1 cellular context compared by ENCODE assay signal in the genomic region with DNA sequence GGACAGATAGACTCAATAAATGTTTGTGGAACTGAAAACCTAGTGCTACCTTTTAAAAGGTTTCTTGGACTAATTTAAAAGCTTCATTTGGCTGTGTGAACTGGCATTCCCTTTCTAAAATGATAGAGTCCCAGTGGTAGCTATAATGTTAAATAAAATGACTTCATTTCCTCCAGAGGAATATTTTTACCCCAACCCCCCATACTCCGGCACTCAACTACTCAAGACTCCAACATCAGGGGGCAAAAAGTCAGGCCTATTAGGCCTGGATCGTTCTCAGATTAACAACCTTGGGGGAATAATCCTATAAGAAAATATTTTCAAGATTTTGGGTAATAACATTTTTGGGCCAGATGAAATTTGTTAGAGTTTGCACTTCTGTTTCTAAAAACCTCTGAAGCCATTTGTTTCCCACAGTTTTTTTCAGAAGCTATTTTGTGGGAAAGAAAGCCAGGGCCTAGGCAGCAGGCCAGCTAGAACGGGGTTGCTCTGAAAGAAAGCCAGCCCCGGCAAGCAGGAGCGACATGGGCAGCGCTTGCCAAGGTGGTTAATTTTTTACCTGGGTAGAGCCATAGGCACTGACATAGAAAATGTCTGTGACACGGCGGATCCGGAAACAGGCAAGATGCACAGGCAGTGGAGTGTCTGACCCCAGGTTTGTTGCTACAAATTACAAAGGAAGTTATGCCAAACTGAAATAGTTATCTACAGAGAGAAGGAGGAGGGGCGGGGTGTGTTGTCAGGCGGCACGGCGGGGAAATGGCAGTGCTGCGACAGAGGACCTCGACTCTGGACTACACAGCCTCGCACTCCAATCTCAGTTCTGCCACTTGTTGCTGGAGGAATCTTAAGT.
TF ChIP-seq lines count a peak whose summit lies in the region.

No MANE protein-coding gene starts in this region.

TF ChIP-seq in liver, 16 proteins besides CTCF, POLR2A, EP300 and RAD21 (continued from another document):
- TF ChIP-seq, protein P1, sequence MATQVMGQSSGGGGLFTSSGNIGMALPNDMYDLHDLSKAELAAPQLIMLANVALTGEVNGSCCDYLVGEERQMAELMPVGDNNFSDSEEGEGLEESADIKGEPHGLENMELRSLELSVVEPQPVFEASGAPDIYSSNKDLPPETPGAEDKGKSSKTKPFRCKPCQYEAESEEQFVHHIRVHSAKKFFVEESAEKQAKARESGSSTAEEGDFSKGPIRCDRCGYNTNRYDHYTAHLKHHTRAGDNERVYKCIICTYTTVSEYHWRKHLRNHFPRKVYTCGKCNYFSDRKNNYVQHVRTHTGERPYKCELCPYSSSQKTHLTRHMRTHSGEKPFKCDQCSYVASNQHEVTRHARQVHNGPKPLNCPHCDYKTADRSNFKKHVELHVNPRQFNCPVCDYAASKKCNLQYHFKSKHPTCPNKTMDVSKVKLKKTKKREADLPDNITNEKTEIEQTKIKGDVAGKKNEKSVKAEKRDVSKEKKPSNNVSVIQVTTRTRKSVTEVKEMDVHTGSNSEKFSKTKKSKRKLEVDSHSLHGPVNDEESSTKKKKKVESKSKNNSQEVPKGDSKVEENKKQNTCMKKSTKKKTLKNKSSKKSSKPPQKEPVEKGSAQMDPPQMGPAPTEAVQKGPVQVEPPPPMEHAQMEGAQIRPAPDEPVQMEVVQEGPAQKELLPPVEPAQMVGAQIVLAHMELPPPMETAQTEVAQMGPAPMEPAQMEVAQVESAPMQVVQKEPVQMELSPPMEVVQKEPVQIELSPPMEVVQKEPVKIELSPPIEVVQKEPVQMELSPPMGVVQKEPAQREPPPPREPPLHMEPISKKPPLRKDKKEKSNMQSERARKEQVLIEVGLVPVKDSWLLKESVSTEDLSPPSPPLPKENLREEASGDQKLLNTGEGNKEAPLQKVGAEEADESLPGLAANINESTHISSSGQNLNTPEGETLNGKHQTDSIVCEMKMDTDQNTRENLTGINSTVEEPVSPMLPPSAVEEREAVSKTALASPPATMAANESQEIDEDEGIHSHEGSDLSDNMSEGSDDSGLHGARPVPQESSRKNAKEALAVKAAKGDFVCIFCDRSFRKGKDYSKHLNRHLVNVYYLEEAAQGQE (IDR thresholded peaks at IDR 0.05) = peak; percentile 28
- no peak for TF ChIP-seq EGR1 (IDR thresholded peaks at IDR 0.05; ENCODE audit: low read depth in 2 of 2)
- TF ChIP-seq HNF4G (IDR thresholded peaks at IDR 0.05) = no peak
TF ChIP-seq in liver: peak in this region for 8.
